In the genomic region with DNA sequence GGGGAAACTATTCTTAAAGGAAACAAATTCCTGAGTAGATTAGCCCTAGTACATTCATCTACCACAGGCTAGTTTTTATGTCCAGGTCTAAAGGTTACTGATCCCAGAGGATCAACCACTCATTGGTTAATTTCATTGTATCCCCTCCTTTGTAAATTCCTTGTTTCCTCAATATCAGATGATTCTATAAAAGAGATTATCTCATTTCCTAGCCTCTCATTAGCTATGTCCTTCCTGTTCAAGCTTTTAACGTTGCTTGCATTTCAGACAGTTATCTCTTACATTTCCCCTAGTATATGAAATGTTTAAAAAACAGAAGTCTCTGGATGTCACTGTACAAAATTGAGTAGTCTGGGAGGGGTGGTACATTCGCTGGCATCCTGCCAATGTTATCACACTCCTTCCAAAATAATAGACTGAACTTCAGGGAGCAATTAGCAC, we compare ENCODE assay signal across 1 cellular context.
TF ChIP-seq lines count a peak whose summit lies in the region.

No MANE protein-coding gene starts in this region.

TF ChIP-seq in WTC11, 78 proteins besides CTCF, POLR2A, EP300 and RAD21 (continued from another document):
- TF ChIP-seq, protein P1, sequence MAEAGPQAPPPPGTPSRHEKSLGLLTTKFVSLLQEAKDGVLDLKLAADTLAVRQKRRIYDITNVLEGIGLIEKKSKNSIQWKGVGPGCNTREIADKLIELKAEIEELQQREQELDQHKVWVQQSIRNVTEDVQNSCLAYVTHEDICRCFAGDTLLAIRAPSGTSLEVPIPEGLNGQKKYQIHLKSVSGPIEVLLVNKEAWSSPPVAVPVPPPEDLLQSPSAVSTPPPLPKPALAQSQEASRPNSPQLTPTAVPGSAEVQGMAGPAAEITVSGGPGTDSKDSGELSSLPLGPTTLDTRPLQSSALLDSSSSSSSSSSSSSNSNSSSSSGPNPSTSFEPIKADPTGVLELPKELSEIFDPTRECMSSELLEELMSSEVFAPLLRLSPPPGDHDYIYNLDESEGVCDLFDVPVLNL (CRISPR knock-in tag; IDR thresholded peaks at IDR 0.05; ENCODE audit: borderline replicate concordance, low read depth), result no peak
- TF ChIP-seq, protein P2, sequence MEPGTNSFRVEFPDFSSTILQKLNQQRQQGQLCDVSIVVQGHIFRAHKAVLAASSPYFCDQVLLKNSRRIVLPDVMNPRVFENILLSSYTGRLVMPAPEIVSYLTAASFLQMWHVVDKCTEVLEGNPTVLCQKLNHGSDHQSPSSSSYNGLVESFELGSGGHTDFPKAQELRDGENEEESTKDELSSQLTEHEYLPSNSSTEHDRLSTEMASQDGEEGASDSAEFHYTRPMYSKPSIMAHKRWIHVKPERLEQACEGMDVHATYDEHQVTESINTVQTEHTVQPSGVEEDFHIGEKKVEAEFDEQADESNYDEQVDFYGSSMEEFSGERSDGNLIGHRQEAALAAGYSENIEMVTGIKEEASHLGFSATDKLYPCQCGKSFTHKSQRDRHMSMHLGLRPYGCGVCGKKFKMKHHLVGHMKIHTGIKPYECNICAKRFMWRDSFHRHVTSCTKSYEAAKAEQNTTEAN (CRISPR knock-in tag; IDR thresholded peaks at IDR 0.05), result no peak
- TF ChIP-seq RELA (CRISPR knock-in tag; IDR thresholded peaks at IDR 0.05; ENCODE audit: borderline replicate concordance), result no peak
- TF ChIP-seq, protein P3, sequence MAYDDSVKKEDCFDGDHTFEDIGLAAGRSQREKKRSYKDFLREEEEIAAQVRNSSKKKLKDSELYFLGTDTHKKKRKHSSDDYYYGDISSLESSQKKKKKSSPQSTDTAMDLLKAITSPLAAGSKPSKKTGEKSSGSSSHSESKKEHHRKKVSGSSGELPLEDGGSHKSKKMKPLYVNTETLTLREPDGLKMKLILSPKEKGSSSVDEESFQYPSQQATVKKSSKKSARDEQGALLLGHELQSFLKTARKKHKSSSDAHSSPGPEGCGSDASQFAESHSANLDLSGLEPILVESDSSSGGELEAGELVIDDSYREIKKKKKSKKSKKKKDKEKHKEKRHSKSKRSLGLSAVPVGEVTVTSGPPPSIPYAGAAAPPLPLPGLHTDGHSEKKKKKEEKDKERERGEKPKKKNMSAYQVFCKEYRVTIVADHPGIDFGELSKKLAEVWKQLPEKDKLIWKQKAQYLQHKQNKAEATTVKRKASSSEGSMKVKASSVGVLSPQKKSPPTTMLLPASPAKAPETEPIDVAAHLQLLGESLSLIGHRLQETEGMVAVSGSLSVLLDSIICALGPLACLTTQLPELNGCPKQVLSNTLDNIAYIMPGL (CRISPR knock-in tag; IDR thresholded peaks at IDR 0.05), result no peak
- no peak for TF ChIP-seq OVOL2 (CRISPR knock-in tag; IDR thresholded peaks at IDR 0.05; ENCODE audit: borderline replicate concordance)
- no peak for TF ChIP-seq ESRRA (CRISPR knock-in tag; IDR thresholded peaks at IDR 0.05; ENCODE audit: borderline replicate concordance)
